In the genomic region with DNA sequence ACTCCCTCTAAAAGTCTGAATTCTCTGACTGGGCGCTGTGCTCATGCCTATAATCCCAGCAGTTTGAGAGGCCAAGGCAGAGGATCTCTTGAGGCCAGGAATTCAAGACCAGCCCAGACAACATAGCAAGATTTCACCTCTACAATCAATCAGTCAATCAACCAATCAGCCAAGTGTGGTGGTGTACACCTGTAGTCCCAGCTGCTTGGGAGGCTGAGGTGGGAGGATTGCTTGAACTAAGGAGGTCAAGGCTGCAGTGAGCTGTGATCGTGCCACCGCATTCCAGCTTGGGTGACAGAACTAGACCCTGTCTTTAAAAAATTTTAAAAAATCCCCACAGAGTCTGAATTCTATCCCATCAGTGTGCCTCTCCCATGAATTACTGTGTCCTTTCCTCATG, we compare ENCODE assay signal across 1 cellular context.
A peak's percentile ranks its signal among the peaks of the same experiment; 100 is the strongest.
TF ChIP-seq lines count a peak whose summit lies in the region.

No MANE protein-coding gene starts in this region.

TF ChIP-seq in HepG2, 621 proteins besides CTCF, POLR2A, EP300 and RAD21:
- peak; percentile 56; the same call in 1 of the 2 replicates for TF ChIP-seq ZNF460 (CRISPR knock-in tag; IDR thresholded peaks at IDR 0.05; ENCODE audit: borderline replicate concordance)
- TF ChIP-seq ZNF3 (CRISPR knock-in tag; IDR thresholded peaks at IDR 0.05) = peak; percentile 53; the same call in 1 of the 2 replicates
- no peak for TF ChIP-seq FOXK2 (IDR thresholded peaks at IDR 0.05)
